In the genomic region with DNA sequence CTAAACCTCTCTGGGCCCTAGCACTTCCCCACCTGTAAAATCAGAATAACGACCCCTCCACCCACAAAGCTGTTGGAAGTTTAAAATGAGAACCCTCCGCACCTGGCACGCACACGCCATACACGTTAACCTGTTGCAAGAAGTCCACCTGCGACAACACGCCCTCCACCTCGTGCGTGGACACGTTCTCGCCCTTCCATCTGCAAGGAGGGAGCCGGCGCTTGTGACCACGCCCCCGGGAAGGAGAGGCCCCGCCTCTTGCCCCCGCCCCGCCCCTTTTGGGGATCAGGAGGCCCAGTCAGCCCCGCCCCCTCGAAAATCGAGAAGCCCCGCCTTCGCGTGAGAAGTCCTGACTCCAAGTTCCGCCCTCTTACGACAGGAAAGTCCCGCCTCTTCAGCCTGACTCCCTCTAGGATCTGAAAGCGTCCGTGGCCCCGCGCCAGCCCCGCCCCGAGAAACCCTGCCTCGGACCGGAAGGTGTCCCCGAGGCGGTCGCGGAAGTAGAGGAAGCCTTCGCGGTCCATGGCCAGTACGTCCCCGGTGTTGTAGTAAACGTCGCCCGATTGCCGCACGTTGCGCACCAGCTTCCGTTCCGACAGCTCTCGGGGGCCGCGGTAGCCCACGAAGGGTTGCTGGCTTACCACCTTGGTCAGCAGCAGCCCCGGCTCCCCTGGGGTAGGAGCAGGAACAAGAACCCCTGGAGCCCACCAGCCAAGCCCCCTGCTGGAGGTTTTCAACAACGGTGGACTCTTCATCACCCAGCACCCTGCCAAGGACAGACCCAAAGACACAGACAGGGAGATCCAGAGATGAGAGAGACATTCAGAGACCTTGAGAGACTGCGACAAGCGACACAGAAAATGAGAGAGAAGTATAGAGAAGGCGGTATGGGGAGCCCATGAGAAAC, we compare ENCODE assay signal across 8 cellular contexts. TPM values are rescaled to one million over a fixed set of nuclear protein-coding genes. Genes with fewer than 3 reads are reported as not detected.
A peak's percentile ranks its signal among the peaks of the same experiment; 100 is the strongest.
DNase-seq lines count a peak whose midpoint lies in the region; ATAC-seq and TF ChIP-seq lines count a peak whose summit lies in the region.

No MANE protein-coding gene starts in this region.

- intact Hi-C loops in right cardiac atrium (cut with DNase I) = no loop called here
- intact Hi-C loops in uterus (cut with DNase I; ENCODE audit: low total_unique reads) = no loop called here

- H3K27me3 Mint-ChIP-seq in T-helper 1 cell treated with Interleukin-12 subunit alpha and Interleukin-12 subunit beta and Interleukin-4 antibody, amounts not matched to agents 30 μg/mL and 1 μg/mL, for 36 hours (ENCODE audit: low read depth) = no peaks in the 10 kb centered on the region

- DNase-seq in NCI-H1694 (lab: John Stamatoyannopoulos, UW) = peak; percentile 98
- DNase-seq in anterior cingulate cortex (lab: John Stamatoyannopoulos, UW) = peak; percentile 83 to 100 (median 98)
- peak; percentile 100 for DNase-seq in right cardiac atrium
- peak; percentile 86 for DNase-seq in pulmonary artery endothelial cell (ENCODE audit: low read depth, low spot score)
- DNase-seq in uterus = peak; percentile 100

- H3K4me1 ChIP-seq in right cardiac atrium (ENCODE audit: control insufficient read depth, insufficient read depth, low read length) (peaks cover 4% of the 10 kb centered on the region), uterus (peaks cover 0 to 6% of the 10 kb centered on the region in 2 donors)

- peak overlapping the region; percentile 97 for H3K4me3 Mint-ChIP-seq in T-helper 1 cell treated with Interleukin-12 subunit alpha and Interleukin-12 subunit beta and Interleukin-4 antibody, amounts not matched to agents 30 μg/mL and 1 μg/mL, for 36 hours

- H3K4me3 ChIP-seq in right cardiac atrium (ENCODE audit: low read length) (peak overlapping the region; percentile 61), uterus (peak overlapping the region; percentile 36 to 52)

- H3K27ac ChIP-seq in right cardiac atrium (ENCODE audit: low read length) = peak overlapping the region; percentile 61
- peak overlapping the region; percentile 55 to 86 for H3K27ac ChIP-seq in uterus

- H3K9me3 ChIP-seq in right cardiac atrium (ENCODE audit: control insufficient read depth, low read length) (no peaks in the 10 kb centered on the region), uterus (no peaks in the 10 kb centered on the region)

- H3K9me3 Mint-ChIP-seq in T-helper 1 cell treated with Interleukin-12 subunit alpha and Interleukin-12 subunit beta and Interleukin-4 antibody, amounts not matched to agents 30 μg/mL and 1 μg/mL, for 36 hours = peaks cover 11% of the 10 kb centered on the region

- ATAC-seq in HG02884 (IDR thresholded peaks at IDR 0.05; ENCODE audit: unreplicated experiment) = peak; percentile 87
- ATAC-seq in right cardiac atrium = peak; percentile 98

- H3K36me3 ChIP-seq in uterus = no peaks in the 10 kb centered on the region

- 2% methylated on average over 60 of the region's 60 CpGs for WGBS in right cardiac atrium

- H3K27ac Mint-ChIP-seq in T-helper 1 cell treated with Interleukin-12 subunit alpha and Interleukin-12 subunit beta and Interleukin-4 antibody, amounts not matched to agents 30 μg/mL and 1 μg/mL, for 36 hours = peak overlapping the region; percentile 81

- TF ChIP-seq POLR2A in GM15510 (IDR thresholded peaks at IDR 0.05; ENCODE audit: borderline replicate concordance, extremely low read depth, insufficient read length) (peak; percentile 60), uterus (IDR thresholded peaks at IDR 0.05) (peak; percentile 33 to 65)

- no peaks in the 10 kb centered on the region for H3K27me3 ChIP-seq in right cardiac atrium (ENCODE audit: control insufficient read depth, insufficient read depth)
- H3K27me3 ChIP-seq in uterus = no peaks in the 10 kb centered on the region

- peak in 3 of 4 experiments; percentile 23 to 47 (median 39) for TF ChIP-seq CTCF in uterus (IDR thresholded peaks at IDR 0.05)

- H3K36me3 Mint-ChIP-seq in T-helper 1 cell treated with Interleukin-12 subunit alpha and Interleukin-12 subunit beta and Interleukin-4 antibody, amounts not matched to agents 30 μg/mL and 1 μg/mL, for 36 hours (ENCODE audit: low read depth) = no peaks in the 10 kb centered on the region

- peaks cover 19% of the 10 kb centered on the region for H3K4me1 Mint-ChIP-seq in T-helper 1 cell treated with Interleukin-12 subunit alpha and Interleukin-12 subunit beta and Interleukin-4 antibody, amounts not matched to agents 30 μg/mL and 1 μg/mL, for 36 hours (ENCODE audit: low read depth)

RNA-seq across cellular contexts. Expression of gene SLC27A5, which starts 12.5 kb away (rescaled TPM):
- total RNA-seq in right cardiac atrium (1 to 10 TPM; 5.3 to 8.1 (median 7.5) TPM), pulmonary artery endothelial cell (6.3 and 14.8 TPM in 2 replicates), uterus (10 to 100 TPM in 1 of 4 donors, 1 to 10 TPM in 3; 1.8 to 10.2 (median 6.7) TPM)
- 7.6 TPM for polyA plus RNA-seq in right cardiac atrium

RNA-seq across cellular contexts. Expression of gene ZBTB45, which starts 20.3 kb away (rescaled TPM):
- total RNA-seq in right cardiac atrium (10 to 100 TPM in 3 of 4 donors, 1 to 10 TPM in 1; 9.9 to 13.1 (median 11.1) TPM), pulmonary artery endothelial cell (6.0 and 6.5 TPM in 2 replicates), uterus (10 to 100 TPM in 1 of 4 donors, 1 to 10 TPM in 2, under 1 TPM in 1; 0.88 to 17.8 (median 3.8) TPM)
- polyA plus RNA-seq in right cardiac atrium = 7.0 TPM

RNA-seq across cellular contexts. Expression of gene ZNF446, which starts 23.1 kb away (rescaled TPM):
- total RNA-seq in right cardiac atrium (1 to 10 TPM; 4.8 to 7.6 (median 5.7) TPM), pulmonary artery endothelial cell (4.9 and 5.4 TPM in 2 replicates), uterus (10 to 100 TPM in 3 of 4 donors, 1 to 10 TPM in 1; 1.8 to 18.7 (median 11.4) TPM)
- 6.4 TPM for polyA plus RNA-seq in right cardiac atrium

RNA-seq across cellular contexts. Expression of gene ZNF324, which starts 32.4 kb away (rescaled TPM):
- 1 to 10 TPM; 5.2 to 7.4 (median 6.9) TPM for total RNA-seq in right cardiac atrium
- 3.3 TPM for polyA plus RNA-seq in right cardiac atrium
- total RNA-seq in pulmonary artery endothelial cell = 12.6 and 12.7 TPM in 2 replicates
- total RNA-seq in uterus = 10 to 100 TPM in 3 of 4 donors, 1 to 10 TPM in 1; 2.9 to 75.1 (median 27.1) TPM

RNA-seq across cellular contexts. Expression of gene TRIM28, which starts 44.6 kb away (rescaled TPM):
- total RNA-seq in right cardiac atrium = 100 to 1,000 TPM; 139 to 161 (median 148) TPM
- 98.7 TPM for polyA plus RNA-seq in right cardiac atrium
- 526 and 542 TPM in 2 replicates for total RNA-seq in pulmonary artery endothelial cell
- 100 to 1,000 TPM; 192 to 322 (median 280) TPM for total RNA-seq in uterus

Comparison
In these comparisons a context has a peak if more than half of its experiments do, and no peak if none do; other contexts are left out.
1. Peak in every context shown above with its lines: DNase-seq, ATAC-seq, H3K4me3 ChIP-seq and H3K27ac ChIP-seq.